8 cellular contexts compared by ENCODE assay signal in the genomic region with DNA sequence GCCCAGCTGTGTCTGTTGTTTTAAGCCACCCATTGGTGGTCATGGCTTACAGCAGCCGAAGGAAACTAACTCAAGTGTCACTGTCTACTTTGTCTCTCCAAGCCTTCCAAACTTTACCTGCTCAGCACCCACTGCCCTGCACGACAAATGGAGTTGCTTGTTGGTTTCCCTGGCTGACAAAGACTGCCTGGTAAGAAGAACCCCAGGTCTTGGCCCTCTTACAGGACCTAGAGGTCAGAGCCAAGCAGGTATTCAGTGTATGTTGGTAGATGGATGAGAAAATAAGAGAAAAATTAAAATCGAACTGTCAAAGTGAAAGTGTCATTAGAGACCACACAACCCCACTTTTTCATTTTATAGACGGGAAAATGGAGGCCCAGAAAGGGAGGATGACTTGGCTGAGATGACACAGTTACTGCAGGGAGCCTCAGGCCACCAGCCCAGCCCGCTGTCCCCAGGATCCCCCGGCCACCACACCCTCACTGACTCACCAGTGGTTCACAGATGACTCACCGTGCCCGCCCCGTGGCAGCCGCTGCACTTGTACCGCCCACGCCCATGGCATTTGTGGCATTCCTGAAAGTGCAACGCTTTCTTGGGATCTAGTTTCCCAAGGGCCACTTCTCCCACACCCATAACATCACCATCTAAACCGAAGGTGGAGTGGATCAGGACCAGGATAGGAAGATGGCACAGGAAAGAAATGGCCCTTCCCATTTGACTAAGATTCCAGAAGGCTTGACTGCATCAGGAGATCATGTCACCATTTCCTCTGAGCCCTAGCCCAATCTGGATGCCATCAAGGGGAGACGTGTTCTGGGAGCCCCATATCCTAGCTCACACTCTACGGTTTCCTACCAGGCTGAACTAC. TPM values are rescaled to one million over a fixed set of nuclear protein-coding genes. Genes with fewer than 3 reads are reported as not detected.
DNase-seq lines count a peak whose midpoint lies in the region; ATAC-seq and TF ChIP-seq lines count a peak whose summit lies in the region.

No MANE protein-coding gene starts in this region.

- ATAC-seq in GM21360 (IDR thresholded peaks at IDR 0.05; ENCODE audit: unreplicated experiment): peak; percentile 70

- DNase-seq in AG20443 (ENCODE audit: low spot score) (peak; percentile 97), M059J (ENCODE audit: low read depth) (peak; percentile 93), kidney epithelial cell (ENCODE audit: low read depth) (peak; percentile 77), GM10266 (ENCODE audit: extremely low spot score) (no peak), cerebellar nuclear complex (lab: John Stamatoyannopoulos, UW) (no peak)
- peak; percentile 4 for DNase-seq in activated T-helper 9 cell treated with anti-CD3 and anti-CD28 coated beads, Interleukin-2, amount 50 U/mL, for 16 hours (ENCODE audit: low read depth)
- peak; percentile 2 to 46 for DNase-seq in stimulated activated CD8-positive, alpha-beta memory T cell treated with anti-CD3 and anti-CD28 coated beads, Interleukin-7, amount 100 ng/mL, for 4 hours (ENCODE audit: low read depth in 2 of 2)

- no peak overlapping the region for H3K4me3 ChIP-seq in kidney epithelial cell (ENCODE audit: low read depth, low read length)

- H3K36me3 ChIP-seq in kidney epithelial cell (ENCODE audit: control insufficient read depth, insufficient read depth, low read length): no peaks in the 10 kb centered on the region

- TF ChIP-seq CTCF in kidney epithelial cell (IDR thresholded peaks at IDR 0.05; ENCODE audit: insufficient read depth, low read length, poor library complexity, severe bottlenecking) (no peak), GM10266 (IDR thresholded peaks at IDR 0.05; ENCODE audit: control insufficient read depth, insufficient read depth, low read depth, missing control alignments) (no peak)

- no peaks in the 10 kb centered on the region for H3K27me3 ChIP-seq in kidney epithelial cell (ENCODE audit: control insufficient read depth, insufficient read depth, low read length)

RNA-seq across cellular contexts. Expression of gene SSUH2, which starts 15.2 kb away (rescaled TPM):
- 0.05 TPM in 1 of 2 replicates, not detected in the other for total RNA-seq in M059J (2014; rRNA removed; shearing (Covaris generic))
- total RNA-seq in kidney epithelial cell: not detected in 2 replicates

Comparison
In these comparisons a context has a peak if more than half of its experiments do, and no peak if none do; other contexts are left out.
1. DNase-seq: peak in AG20443 (single experiment), M059J (single experiment), activated T-helper 9 cell treated with anti-CD3 and anti-CD28 coated beads, Interleukin-2, amount 50 U/mL, for 16 hours (single experiment), kidney epithelial cell (single experiment) and stimulated activated CD8-positive, alpha-beta memory T cell treated with anti-CD3 and anti-CD28 coated beads, Interleukin-7, amount 100 ng/mL, for 4 hours (2 of 2); none in GM10266 (single experiment) and cerebellar nuclear complex (0 of 2).